15 cellular contexts compared by ENCODE assay signal in the genomic region with DNA sequence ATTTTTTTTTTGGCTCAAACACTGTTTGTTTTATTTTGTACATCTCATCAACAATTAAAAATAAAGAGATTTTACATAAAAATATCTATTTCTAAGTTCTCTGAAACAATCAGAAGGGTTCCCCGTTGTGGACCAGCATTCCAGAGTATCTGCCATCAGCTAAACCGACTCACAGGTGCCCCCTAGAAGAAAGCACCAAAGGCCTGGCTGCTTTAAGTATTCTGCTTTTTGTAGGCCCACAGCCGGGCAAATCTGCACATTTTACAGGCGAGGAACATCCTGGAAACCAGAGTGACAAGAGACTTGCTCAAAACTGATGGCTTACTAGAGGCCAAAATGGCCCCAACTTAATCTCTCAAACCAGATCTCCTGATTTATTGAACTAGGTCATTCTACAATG.
"Had no signal": no experiment of that assay in that cellular context is flagged by ENCODE, and none has a peak within 500 bp of the region (broad histone marks: within the 10 kb centered on the region; RNA-seq: fewer than 3 reads in every experiment).

No MANE protein-coding gene starts in this region.

- H3K4me3 ChIP-seq: breast epithelium, dorsolateral prefrontal cortex, pancreas, spleen, stomach, thyroid gland, uterus had no signal

- H3K9me3 ChIP-seq: breast epithelium, pancreas, spleen, stomach, thyroid gland, uterus had no signal

- DNase-seq: activated CD4-positive, alpha-beta T cell treated with anti-CD3 and anti-CD28 coated beads, Interleukin-2, amount 10 ng/mL, durations not matched to agents 7 days and 5 days; activated CD8-positive, alpha-beta memory T cell treated with anti-CD3 and anti-CD28 coated beads for 24 hours; activated gamma-delta T cell treated with Interleukin-2 at 50 U/mL for 16 hours; activated naive CD8-positive, alpha-beta T cell treated with anti-CD3 and anti-CD28 coated beads, Interleukin-2, amount 10 ng/mL, durations not matched to agents 7 days and 5 days; dorsolateral prefrontal cortex; islet precursor cell; mammary epithelial cell; naive thymus-derived CD4-positive, alpha-beta T cell; pancreas; spleen; stomach; thyroid gland; uterus had no signal

- H3K36me3 ChIP-seq: breast epithelium, pancreas, spleen, stomach, thyroid gland, uterus had no signal

- ATAC-seq: esophagus mucosa; naive thymus-derived CD4-positive, alpha-beta T cell had no signal

- H3K27me3 ChIP-seq: breast epithelium, pancreas, spleen, stomach, thyroid gland, uterus had no signal

- H3K27ac ChIP-seq: breast epithelium, dorsolateral prefrontal cortex, pancreas, spleen, stomach, thyroid gland, uterus had no signal
